ENCODE assay signal across 19 cellular contexts in genomic region chr12:103442187-103442564, GRCh38. TPM values are rescaled to one million over a fixed set of nuclear protein-coding genes. Genes with fewer than 3 reads are reported as not detected.
DNase-seq lines count a peak whose midpoint lies in the region; ATAC-seq lines count a peak whose summit lies in the region.
"Had no signal": no experiment of that assay in that cellular context is flagged by ENCODE, and none has a peak within 500 bp of the region (broad histone marks: within the 10 kb centered on the region; RNA-seq: fewer than 3 reads in every experiment).

No MANE protein-coding gene starts in this region.

- no peak overlapping the region for H3K4me3 Mint-ChIP-seq in activated naive CD4-positive, alpha-beta T cell treated with anti-CD3 and anti-CD28 coated beads for 36 hours
- no peak overlapping the region for H3K4me3 Mint-ChIP-seq in activated T-helper 1 cell treated with anti-CD3 and anti-CD28 coated beads, Interleukin-12 subunit alpha, Interleukin-12 subunit beta, Interleukin-2, Interleukin-4 antibody, amounts not matched to agents 30 ng/mL and 10 ng/mL and 1 ng/mL, durations not matched to agents 14 hours and 24 hours and 36 hours
- peak overlapping the region in 1 of 2 donors; percentile 32 for H3K4me3 Mint-ChIP-seq in stimulated activated naive B cell treated with anti-CD40 and anti-IgM and Interleukin-4, amounts not matched to agents 10 μg/mL and 1 μg/mL and 100 μg/mL, for 72 hours

- no peaks in the 10 kb centered on the region for H3K27me3 ChIP-seq in MG63
- H3K27me3 ChIP-seq: dorsolateral prefrontal cortex, left lung, uterus had no signal

- no peaks in the 10 kb centered on the region for H3K36me3 Mint-ChIP-seq in activated naive CD4-positive, alpha-beta T cell treated with anti-CD3 and anti-CD28 coated beads for 36 hours (ENCODE audit: low read depth)
- H3K36me3 Mint-ChIP-seq in activated naive CD4-positive, alpha-beta T cell treated with anti-CD3 and anti-CD28 coated beads, Interleukin-2, amount 50 U/mL, for 72 hours = peaks cover 0 to 2% of the 10 kb centered on the region in 2 donors
- H3K36me3 Mint-ChIP-seq in activated T-helper 1 cell treated with anti-CD3 and anti-CD28 coated beads, Interleukin-12 subunit alpha, Interleukin-12 subunit beta, Interleukin-2, Interleukin-4 antibody, amounts not matched to agents 30 ng/mL and 10 ng/mL and 1 ng/mL, durations not matched to agents 14 hours and 24 hours and 36 hours (ENCODE audit: low read depth) = peaks cover 2% of the 10 kb centered on the region
- H3K36me3 Mint-ChIP-seq in stimulated activated naive B cell treated with anti-CD40 and anti-IgM and Interleukin-4, amounts not matched to agents 10 μg/mL and 1 μg/mL and 100 μg/mL, for 72 hours = peaks cover 0 to under 1% of the 10 kb centered on the region in 2 donors

- intact Hi-C loops in activated naive CD4-positive, alpha-beta T cell treated with anti-CD3 and anti-CD28 coated beads for 36 hours (cut with micrococcal nuclease) = loop anchor here (5.0 kb wide), 2 partner anchors 485 kb away; partner anchors contain the start of gene ASCL1
- intact Hi-C loops in activated T-helper 1 cell treated with anti-CD3 and anti-CD28 coated beads, Interleukin-12 subunit alpha, Interleukin-12 subunit beta, Interleukin-2, Interleukin-4 antibody, amounts not matched to agents 30 ng/mL and 10 ng/mL and 1 ng/mL, durations not matched to agents 14 hours and 24 hours and 36 hours (cut with micrococcal nuclease) = loop anchor here (10.0 kb wide), 1 partner anchor 87 kb away; no protein-coding TSS in a partner anchor

- H3K27me3 Mint-ChIP-seq in activated naive CD4-positive, alpha-beta T cell treated with anti-CD3 and anti-CD28 coated beads for 36 hours (ENCODE audit: low read depth) = no peaks in the 10 kb centered on the region
- no peaks in the 10 kb centered on the region for H3K27me3 Mint-ChIP-seq in activated T-helper 1 cell treated with anti-CD3 and anti-CD28 coated beads, Interleukin-12 subunit alpha, Interleukin-12 subunit beta, Interleukin-2, Interleukin-4 antibody, amounts not matched to agents 30 ng/mL and 10 ng/mL and 1 ng/mL, durations not matched to agents 14 hours and 24 hours and 36 hours (ENCODE audit: insufficient read depth)
- H3K27me3 Mint-ChIP-seq in stimulated activated naive B cell treated with anti-CD40 and anti-IgM and Interleukin-4, amounts not matched to agents 10 μg/mL and 1 μg/mL and 100 μg/mL, for 72 hours = no peaks in the 10 kb centered on the region

- ATAC-seq in activated naive CD4-positive, alpha-beta T cell treated with anti-CD3 and anti-CD28 coated beads, Interleukin-2, amount 50 U/mL, for 72 hours = no peak
- ATAC-seq in GM18867 (IDR thresholded peaks at IDR 0.05; ENCODE audit: unreplicated experiment) (peak; percentile 9), GM18870 (IDR thresholded peaks at IDR 0.05; ENCODE audit: unreplicated experiment) (no peak), HG02678 (IDR thresholded peaks at IDR 0.05; ENCODE audit: unreplicated experiment) (no peak)
- ATAC-seq in stimulated activated naive B cell treated with anti-CD40 and anti-IgM and Interleukin-4, amounts not matched to agents 10 μg/mL and 1 μg/mL and 100 μg/mL, for 72 hours (replicated peaks) = no peak
- ATAC-seq: left lung, Panc1 had no signal

- no peaks in the 10 kb centered on the region for H3K36me3 ChIP-seq in MG63
- H3K36me3 ChIP-seq: left lung, uterus had no signal

- H3K4me3 ChIP-seq in MG63 = no peak overlapping the region
- H3K4me3 ChIP-seq: dorsolateral prefrontal cortex, left lung, SK-N-MC, uterus had no signal

- CTCF ChIA-PET in activated naive CD4-positive, alpha-beta T cell treated with anti-CD3 and anti-CD28 coated beads for 36 hours (lab: Charles Lee) = no interaction called here

- H3K9me3 Mint-ChIP-seq in activated naive CD4-positive, alpha-beta T cell treated with anti-CD3 and anti-CD28 coated beads for 36 hours = no peaks in the 10 kb centered on the region
- H3K9me3 Mint-ChIP-seq in activated naive CD4-positive, alpha-beta T cell treated with anti-CD3 and anti-CD28 coated beads, Interleukin-2, amount 50 U/mL, for 72 hours = peaks cover 0 to 2% of the 10 kb centered on the region in 2 donors
- peaks cover 3% of the 10 kb centered on the region for H3K9me3 Mint-ChIP-seq in activated T-helper 1 cell treated with anti-CD3 and anti-CD28 coated beads, Interleukin-12 subunit alpha, Interleukin-12 subunit beta, Interleukin-2, Interleukin-4 antibody, amounts not matched to agents 30 ng/mL and 10 ng/mL and 1 ng/mL, durations not matched to agents 14 hours and 24 hours and 36 hours
- peaks cover 0 to 2% of the 10 kb centered on the region in 2 donors for H3K9me3 Mint-ChIP-seq in stimulated activated naive B cell treated with anti-CD40 and anti-IgM and Interleukin-4, amounts not matched to agents 10 μg/mL and 1 μg/mL and 100 μg/mL, for 72 hours

- DNase-seq in activated naive CD4-positive, alpha-beta T cell treated with anti-CD3 and anti-CD28 coated beads for 36 hours = no peak
- DNase-seq in activated naive CD4-positive, alpha-beta T cell treated with anti-CD3 and anti-CD28 coated beads, Interleukin-2, amount 50 U/mL, for 72 hours (ENCODE audit: low spot score in 2 of 2) = no peak
- no peak for DNase-seq in activated T-helper 1 cell treated with anti-CD3 and anti-CD28 coated beads, Interleukin-12 subunit alpha, Interleukin-12 subunit beta, Interleukin-2, Interleukin-4 antibody, amounts not matched to agents 30 ng/mL and 10 ng/mL and 1 ng/mL, durations not matched to agents 14 hours and 24 hours and 36 hours (ENCODE audit: low spot score)
- DNase-seq in stimulated activated naive B cell treated with anti-CD40 and anti-IgM and Interleukin-4, amounts not matched to agents 10 μg/mL and 1 μg/mL and 100 μg/mL, for 72 hours = no peak
- DNase-seq in MG63 = no peak
- DNase-seq: dorsolateral prefrontal cortex, GOT3, left lung, NCI-H2029 treated with DMSO at 0.1 percent for 48 hours, NCI-H526, nucleus accumbens, uterus had no signal

- no peaks in the 10 kb centered on the region for H3K9me3 ChIP-seq in MG63
- H3K9me3 ChIP-seq: left lung, uterus had no signal

- H3K4me1 Mint-ChIP-seq in activated naive CD4-positive, alpha-beta T cell treated with anti-CD3 and anti-CD28 coated beads for 36 hours (ENCODE audit: low read depth) = peaks cover 17% of the 10 kb centered on the region
- peaks cover 28% of the 10 kb centered on the region for H3K4me1 Mint-ChIP-seq in activated T-helper 1 cell treated with anti-CD3 and anti-CD28 coated beads, Interleukin-12 subunit alpha, Interleukin-12 subunit beta, Interleukin-2, Interleukin-4 antibody, amounts not matched to agents 30 ng/mL and 10 ng/mL and 1 ng/mL, durations not matched to agents 14 hours and 24 hours and 36 hours (ENCODE audit: low read depth)
- H3K4me1 Mint-ChIP-seq in stimulated activated naive B cell treated with anti-CD40 and anti-IgM and Interleukin-4, amounts not matched to agents 10 μg/mL and 1 μg/mL and 100 μg/mL, for 72 hours = peaks cover 12 to 31% of the 10 kb centered on the region in 2 donors

- peak overlapping the region; percentile 63 for H3K27ac Mint-ChIP-seq in activated naive CD4-positive, alpha-beta T cell treated with anti-CD3 and anti-CD28 coated beads for 36 hours
- H3K27ac Mint-ChIP-seq in activated naive CD4-positive, alpha-beta T cell treated with anti-CD3 and anti-CD28 coated beads, Interleukin-2, amount 50 U/mL, for 72 hours = peak overlapping the region in 1 of 2 donors; percentile 77
- peak overlapping the region; percentile 89 for H3K27ac Mint-ChIP-seq in activated T-helper 1 cell treated with anti-CD3 and anti-CD28 coated beads, Interleukin-12 subunit alpha, Interleukin-12 subunit beta, Interleukin-2, Interleukin-4 antibody, amounts not matched to agents 30 ng/mL and 10 ng/mL and 1 ng/mL, durations not matched to agents 14 hours and 24 hours and 36 hours
- peak overlapping the region; percentile 97 for H3K27ac Mint-ChIP-seq in stimulated activated naive B cell treated with anti-CD40 and anti-IgM and Interleukin-4, amounts not matched to agents 10 μg/mL and 1 μg/mL and 100 μg/mL, for 72 hours

RNA-seq across cellular contexts. Expression of gene C12orf42, which starts 53.6 kb away (rescaled TPM):
- total RNA-seq in activated naive CD4-positive, alpha-beta T cell treated with anti-CD3 and anti-CD28 coated beads for 36 hours = not detected
- under 1 TPM in 1 of 2 donors, not detected in 1; 0.52 TPM for total RNA-seq in activated naive CD4-positive, alpha-beta T cell treated with anti-CD3 and anti-CD28 coated beads, Interleukin-2, amount 50 U/mL, for 72 hours
- not detected in 2 replicates for total RNA-seq in activated T-helper 1 cell treated with anti-CD3 and anti-CD28 coated beads, Interleukin-12 subunit alpha, Interleukin-12 subunit beta, Interleukin-2, Interleukin-4 antibody, amounts not matched to agents 30 ng/mL and 10 ng/mL and 1 ng/mL, durations not matched to agents 14 hours and 24 hours and 36 hours
- total RNA-seq in MG63 (2014; rRNA removed; shearing (Covaris generic); ENCODE audit: low replicate concordance) = not detected in 2 replicates
- total RNA-seq: bronchial epithelial cell, esophagus mucosa, left lung had no signal
